1 cellular context compared by ENCODE assay signal in the genomic region with DNA sequence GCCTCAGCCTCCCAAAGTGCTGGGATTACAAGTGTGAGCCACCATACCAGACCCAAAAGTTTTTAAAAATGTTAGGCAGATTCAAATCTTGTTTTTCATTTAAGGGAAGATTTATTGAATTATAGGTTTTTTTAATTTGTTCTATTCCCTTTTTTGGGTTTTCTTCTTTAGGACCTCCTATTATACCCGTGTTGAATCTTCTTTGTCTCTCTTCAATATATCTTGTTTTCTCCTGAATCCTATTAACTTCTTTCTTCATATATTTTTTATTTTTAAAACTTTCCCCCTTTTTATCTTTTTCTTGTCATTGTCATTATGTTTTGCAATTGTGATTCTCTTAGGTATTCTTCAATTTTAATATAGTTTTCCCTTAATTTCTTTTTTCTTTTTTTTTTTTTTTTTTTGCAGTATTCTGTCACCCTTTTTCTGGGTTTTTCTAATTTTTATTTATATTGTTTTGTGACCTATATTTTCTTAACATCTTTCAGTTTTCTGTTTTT.
TF ChIP-seq lines count a peak whose summit lies in the region.

No MANE protein-coding gene starts in this region.

TF ChIP-seq in HEK293, 187 proteins besides CTCF, POLR2A, EP300 and RAD21 (continued from another document):
- TF ChIP-seq, protein P1, sequence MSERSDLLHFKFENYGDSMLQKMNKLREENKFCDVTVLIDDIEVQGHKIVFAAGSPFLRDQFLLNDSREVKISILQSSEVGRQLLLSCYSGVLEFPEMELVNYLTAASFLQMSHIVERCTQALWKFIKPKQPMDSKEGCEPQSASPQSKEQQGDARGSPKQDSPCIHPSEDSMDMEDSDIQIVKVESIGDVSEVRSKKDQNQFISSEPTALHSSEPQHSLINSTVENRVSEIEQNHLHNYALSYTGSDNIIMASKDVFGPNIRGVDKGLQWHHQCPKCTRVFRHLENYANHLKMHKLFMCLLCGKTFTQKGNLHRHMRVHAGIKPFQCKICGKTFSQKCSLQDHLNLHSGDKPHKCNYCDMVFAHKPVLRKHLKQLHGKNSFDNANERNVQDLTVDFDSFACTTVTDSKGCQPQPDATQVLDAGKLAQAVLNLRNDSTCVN (tag by site-specific recombination; optimal IDR thresholded peaks at IDR 0.05) = no peak
- TF ChIP-seq ZNF133 (tag by site-specific recombination; IDR thresholded peaks at IDR 0.05) (peak; percentile 99), SP7 (tag by site-specific recombination; IDR thresholded peaks at IDR 0.05) (0 out of 2 replicates have a peak, but pooled peaks have one; percentile 21), ZNF211 (tag by site-specific recombination; IDR thresholded peaks at IDR 0.05; ENCODE audit: low read depth) (no peak), ZNF112 (tag by site-specific recombination; IDR thresholded peaks at IDR 0.05) (no peak), ZNF175 (tag by site-specific recombination; IDR thresholded peaks at IDR 0.05) (no peak), ZNF664 (tag by site-specific recombination; IDR thresholded peaks at IDR 0.05) (no peak), ZNF132 (tag by site-specific recombination; IDR thresholded peaks at IDR 0.05; ENCODE audit: borderline replicate concordance) (no peak), ZFP3 (tag by site-specific recombination; IDR thresholded peaks at IDR 0.05; ENCODE audit: low read depth) (no peak), GLI2 (tag by site-specific recombination; IDR thresholded peaks at IDR 0.05; ENCODE audit: borderline replicate concordance, low read depth) (no peak), ZXDB (tag by site-specific recombination; IDR thresholded peaks at IDR 0.05) (peak; percentile 31; the same call in 1 of the 2 replicates), ZNF514 (tag by site-specific recombination; IDR thresholded peaks at IDR 0.05) (no peak), GLI4 (tag by site-specific recombination; IDR thresholded peaks at IDR 0.05) (no peak), ZFP37 (tag by site-specific recombination; IDR thresholded peaks at IDR 0.05) (no peak), ZNF266 (tag by site-specific recombination; IDR thresholded peaks at IDR 0.05; ENCODE audit: low read depth) (no peak), ZFP69B (tag by site-specific recombination; IDR thresholded peaks at IDR 0.05) (no peak), GLIS2 (tag by site-specific recombination; IDR thresholded peaks at IDR 0.05) (no peak), ZNF423 (tag by site-specific recombination; IDR thresholded peaks at IDR 0.05) (no peak), ZNF394 (tag by site-specific recombination; IDR thresholded peaks at IDR 0.05; ENCODE audit: borderline replicate concordance) (no peak), FEZF1 (tag by site-specific recombination; IDR thresholded peaks at IDR 0.05) (no peak)
- TF ChIP-seq, protein P2, sequence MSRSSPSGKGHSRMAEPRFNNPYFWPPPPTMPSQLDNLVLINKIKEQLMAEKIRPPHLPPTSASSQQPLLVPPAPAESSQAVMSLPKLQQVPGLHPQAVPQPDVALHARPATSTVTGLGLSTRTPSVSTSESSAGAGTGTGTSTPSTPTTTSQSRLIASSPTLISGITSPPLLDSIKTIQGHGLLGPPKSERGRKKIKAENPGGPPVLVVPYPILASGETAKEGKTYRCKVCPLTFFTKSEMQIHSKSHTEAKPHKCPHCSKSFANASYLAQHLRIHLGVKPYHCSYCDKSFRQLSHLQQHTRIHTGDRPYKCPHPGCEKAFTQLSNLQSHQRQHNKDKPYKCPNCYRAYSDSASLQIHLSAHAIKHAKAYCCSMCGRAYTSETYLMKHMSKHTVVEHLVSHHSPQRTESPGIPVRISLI (tag by site-specific recombination; IDR thresholded peaks at IDR 0.05) = peak; percentile 54; the same call in 1 of the 2 replicates
- TF ChIP-seq, protein P3, sequence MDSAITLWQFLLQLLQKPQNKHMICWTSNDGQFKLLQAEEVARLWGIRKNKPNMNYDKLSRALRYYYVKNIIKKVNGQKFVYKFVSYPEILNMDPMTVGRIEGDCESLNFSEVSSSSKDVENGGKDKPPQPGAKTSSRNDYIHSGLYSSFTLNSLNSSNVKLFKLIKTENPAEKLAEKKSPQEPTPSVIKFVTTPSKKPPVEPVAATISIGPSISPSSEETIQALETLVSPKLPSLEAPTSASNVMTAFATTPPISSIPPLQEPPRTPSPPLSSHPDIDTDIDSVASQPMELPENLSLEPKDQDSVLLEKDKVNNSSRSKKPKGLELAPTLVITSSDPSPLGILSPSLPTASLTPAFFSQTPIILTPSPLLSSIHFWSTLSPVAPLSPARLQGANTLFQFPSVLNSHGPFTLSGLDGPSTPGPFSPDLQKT (IDR thresholded peaks at IDR 0.05; ENCODE audit: borderline replicate concordance, low read depth, low read length) = no peak
- TF ChIP-seq, protein P4, sequence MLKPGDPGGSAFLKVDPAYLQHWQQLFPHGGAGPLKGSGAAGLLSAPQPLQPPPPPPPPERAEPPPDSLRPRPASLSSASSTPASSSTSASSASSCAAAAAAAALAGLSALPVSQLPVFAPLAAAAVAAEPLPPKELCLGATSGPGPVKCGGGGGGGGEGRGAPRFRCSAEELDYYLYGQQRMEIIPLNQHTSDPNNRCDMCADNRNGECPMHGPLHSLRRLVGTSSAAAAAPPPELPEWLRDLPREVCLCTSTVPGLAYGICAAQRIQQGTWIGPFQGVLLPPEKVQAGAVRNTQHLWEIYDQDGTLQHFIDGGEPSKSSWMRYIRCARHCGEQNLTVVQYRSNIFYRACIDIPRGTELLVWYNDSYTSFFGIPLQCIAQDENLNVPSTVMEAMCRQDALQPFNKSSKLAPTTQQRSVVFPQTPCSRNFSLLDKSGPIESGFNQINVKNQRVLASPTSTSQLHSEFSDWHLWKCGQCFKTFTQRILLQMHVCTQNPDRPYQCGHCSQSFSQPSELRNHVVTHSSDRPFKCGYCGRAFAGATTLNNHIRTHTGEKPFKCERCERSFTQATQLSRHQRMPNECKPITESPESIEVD (tag by site-specific recombination; IDR thresholded peaks at IDR 0.05) = no peak
- TF ChIP-seq, protein P5, sequence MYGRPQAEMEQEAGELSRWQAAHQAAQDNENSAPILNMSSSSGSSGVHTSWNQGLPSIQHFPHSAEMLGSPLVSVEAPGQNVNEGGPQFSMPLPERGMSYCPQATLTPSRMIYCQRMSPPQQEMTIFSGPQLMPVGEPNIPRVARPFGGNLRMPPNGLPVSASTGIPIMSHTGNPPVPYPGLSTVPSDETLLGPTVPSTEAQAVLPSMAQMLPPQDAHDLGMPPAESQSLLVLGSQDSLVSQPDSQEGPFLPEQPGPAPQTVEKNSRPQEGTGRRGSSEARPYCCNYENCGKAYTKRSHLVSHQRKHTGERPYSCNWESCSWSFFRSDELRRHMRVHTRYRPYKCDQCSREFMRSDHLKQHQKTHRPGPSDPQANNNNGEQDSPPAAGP (tag by site-specific recombination; IDR thresholded peaks at IDR 0.05) = no peak
- TF ChIP-seq, protein P6, sequence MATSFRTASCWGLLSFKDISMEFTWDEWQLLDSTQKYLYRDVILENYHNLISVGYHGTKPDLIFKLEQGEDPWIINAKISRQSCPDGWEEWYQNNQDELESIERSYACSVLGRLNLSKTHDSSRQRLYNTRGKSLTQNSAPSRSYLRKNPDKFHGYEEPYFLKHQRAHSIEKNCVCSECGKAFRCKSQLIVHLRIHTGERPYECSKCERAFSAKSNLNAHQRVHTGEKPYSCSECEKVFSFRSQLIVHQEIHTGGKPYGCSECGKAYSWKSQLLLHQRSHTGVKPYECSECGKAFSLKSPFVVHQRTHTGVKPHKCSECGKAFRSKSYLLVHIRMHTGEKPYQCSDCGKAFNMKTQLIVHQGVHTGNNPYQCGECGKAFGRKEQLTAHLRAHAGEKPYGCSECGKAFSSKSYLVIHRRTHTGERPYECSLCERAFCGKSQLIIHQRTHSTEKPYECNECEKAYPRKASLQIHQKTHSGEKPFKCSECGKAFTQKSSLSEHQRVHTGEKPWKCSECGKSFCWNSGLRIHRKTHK (tag by site-specific recombination; IDR thresholded peaks at IDR 0.05) = no peak
- TF ChIP-seq, protein P7, sequence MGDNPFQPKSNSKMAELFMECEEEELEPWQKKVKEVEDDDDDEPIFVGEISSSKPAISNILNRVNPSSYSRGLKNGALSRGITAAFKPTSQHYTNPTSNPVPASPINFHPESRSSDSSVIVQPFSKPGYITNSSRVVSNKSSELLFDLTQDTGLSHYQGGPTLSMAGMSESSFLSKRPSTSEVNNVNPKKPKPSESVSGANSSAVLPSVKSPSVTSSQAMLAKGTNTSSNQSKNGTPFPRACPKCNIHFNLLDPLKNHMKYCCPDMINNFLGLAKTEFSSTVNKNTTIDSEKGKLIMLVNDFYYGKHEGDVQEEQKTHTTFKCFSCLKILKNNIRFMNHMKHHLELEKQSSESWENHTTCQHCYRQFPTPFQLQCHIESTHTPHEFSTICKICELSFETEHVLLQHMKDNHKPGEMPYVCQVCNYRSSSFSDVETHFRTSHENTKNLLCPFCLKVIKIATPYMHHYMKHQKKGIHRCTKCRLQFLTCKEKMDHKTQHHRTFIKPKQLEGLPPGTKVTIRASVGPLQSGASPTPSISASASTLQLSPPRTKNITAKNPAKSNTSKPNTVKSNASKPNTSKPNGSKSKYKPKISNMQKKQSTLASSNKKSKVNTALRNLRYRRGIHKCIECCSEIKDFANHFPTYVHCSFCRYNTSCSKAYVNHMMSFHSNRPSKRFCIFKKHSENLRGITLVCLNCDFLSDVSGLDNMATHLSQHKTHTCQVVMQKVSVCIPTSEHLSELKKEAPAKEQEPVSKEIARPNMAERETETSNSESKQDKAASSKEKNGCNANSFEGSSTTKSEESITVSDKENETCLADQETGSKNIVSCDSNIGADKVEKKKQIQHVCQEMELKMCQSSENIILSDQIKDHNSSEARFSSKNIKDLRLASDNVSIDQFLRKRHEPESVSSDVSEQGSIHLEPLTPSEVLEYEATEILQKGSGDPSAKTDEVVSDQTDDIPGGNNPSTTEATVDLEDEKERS (tag by site-specific recombination; IDR thresholded peaks at IDR 0.05) = peak; percentile 57; the same call in 1 of the 2 replicates
- TF ChIP-seq, protein P8, sequence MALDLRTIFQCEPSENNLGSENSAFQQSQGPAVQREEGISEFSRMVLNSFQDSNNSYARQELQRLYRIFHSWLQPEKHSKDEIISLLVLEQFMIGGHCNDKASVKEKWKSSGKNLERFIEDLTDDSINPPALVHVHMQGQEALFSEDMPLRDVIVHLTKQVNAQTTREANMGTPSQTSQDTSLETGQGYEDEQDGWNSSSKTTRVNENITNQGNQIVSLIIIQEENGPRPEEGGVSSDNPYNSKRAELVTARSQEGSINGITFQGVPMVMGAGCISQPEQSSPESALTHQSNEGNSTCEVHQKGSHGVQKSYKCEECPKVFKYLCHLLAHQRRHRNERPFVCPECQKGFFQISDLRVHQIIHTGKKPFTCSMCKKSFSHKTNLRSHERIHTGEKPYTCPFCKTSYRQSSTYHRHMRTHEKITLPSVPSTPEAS (tag by site-specific recombination; IDR thresholded peaks at IDR 0.05) = no peak
